28 cellular contexts compared by ENCODE assay signal in the genomic region with DNA sequence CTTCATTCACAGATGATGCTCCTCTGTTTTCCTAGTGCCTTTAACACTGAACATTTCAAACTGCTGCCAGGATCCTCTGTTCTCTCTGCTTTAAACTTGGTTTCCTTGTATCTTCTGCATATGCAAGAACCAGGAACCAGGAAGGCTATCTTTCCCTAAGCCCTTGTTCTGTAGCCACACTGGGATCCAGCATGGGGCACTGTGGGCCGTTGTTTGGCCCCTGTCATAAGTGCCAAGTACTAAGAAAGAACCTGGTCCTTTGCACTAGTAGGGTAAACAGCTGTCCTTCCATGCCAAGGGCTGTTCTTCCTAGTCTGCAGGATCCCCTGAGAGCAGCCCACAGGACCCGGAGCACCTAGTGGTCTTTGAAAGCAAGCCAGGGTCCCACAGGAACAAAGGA. TPM values are rescaled to one million over a fixed set of nuclear protein-coding genes. Genes with fewer than 3 reads are reported as not detected.
DNase-seq lines count a peak whose midpoint lies in the region; ATAC-seq and TF ChIP-seq lines count a peak whose summit lies in the region.
"Had no signal": no experiment of that assay in that cellular context is flagged by ENCODE, and none has a peak within 500 bp of the region (broad histone marks: within the 10 kb centered on the region; RNA-seq: fewer than 3 reads in every experiment).

No MANE protein-coding gene starts in this region.

- H3K18ac ChIP-seq in mesenchymal stem cell (ENCODE audit: low read depth in 1 of 2, low read length in 2 of 2) = peak overlapping the region in 1 of 2 experiments; percentile 45

- H2BK12ac ChIP-seq in mesenchymal stem cell (ENCODE audit: low read length in 2 of 2) = no peak overlapping the region

- H3K4me2 ChIP-seq in mesenchymal stem cell (ENCODE audit: low read length, poor library complexity, severe bottlenecking) = no peak overlapping the region

- no peak overlapping the region for H2BK5ac ChIP-seq in mesenchymal stem cell (ENCODE audit: low read depth, low read length, poor library complexity, severe bottlenecking)

- H3K14ac ChIP-seq in mesenchymal stem cell (ENCODE audit: low read length in 2 of 2) = no peak overlapping the region

- H3K4ac ChIP-seq in mesenchymal stem cell (ENCODE audit: low read depth in 1 of 2, low read length in 2 of 2) = no peak overlapping the region

- TF ChIP-seq EP300 in transverse colon (IDR thresholded peaks at IDR 0.05; ENCODE audit: low read depth) = no peak

- H3K9ac ChIP-seq in mesenchymal stem cell (ENCODE audit: low read length) = no peak overlapping the region

- H3K23ac ChIP-seq in mesenchymal stem cell (ENCODE audit: low read length in 2 of 2) = no peak overlapping the region

- ATAC-seq in Right ventricle myocardium superior (ENCODE audit: poor library complexity) (peak; percentile 32), GM19463 (IDR thresholded peaks at IDR 0.05; ENCODE audit: unreplicated experiment) (no peak)
- ATAC-seq: natural killer cell; stimulated activated naive CD8-positive, alpha-beta T cell treated with anti-CD3 and anti-CD28 coated beads, Interleukin-15, Interleukin-2, amounts not matched to agents 100 U/mL and 50 U/mL, for 24 hours had no signal

- H3K4me1 ChIP-seq in right atrium auricular region = peaks cover 0 to 50% of the 10 kb centered on the region in 2 donors
- peaks cover 4 to 40% (median 14%) of the 10 kb centered on the region in 4 donors for H3K4me1 ChIP-seq in transverse colon
- peaks cover 24% of the 10 kb centered on the region for H3K4me1 ChIP-seq in mesenchymal stem cell (ENCODE audit: control insufficient read depth, insufficient read depth, low read depth, low read length)

- H2BK15ac ChIP-seq in mesenchymal stem cell (ENCODE audit: low read depth, poor library complexity, severe bottlenecking) = no peak overlapping the region

- WGBS in transverse colon (ENCODE audit: low coverage in 1 of 2), 2 donors = 40 to 75% methylated on average over 1 to 2 of the region's 2 CpGs
- WGBS in mesenchymal stem cell = 91% methylated on average over 2 of the region's 2 CpGs

- no peak for TF ChIP-seq POLR2A in transverse colon (IDR thresholded peaks at IDR 0.05)

- H3K36me3 Mint-ChIP-seq in endothelial cell (ENCODE audit: low read depth, unreplicated experiment) = peaks cover 11% of the 10 kb centered on the region
- H3K36me3 Mint-ChIP-seq: natural killer cell had no signal

- peaks cover 12% of the 10 kb centered on the region for H3K27me3 Mint-ChIP-seq in endothelial cell (ENCODE audit: unreplicated experiment)
- H3K27me3 Mint-ChIP-seq: activated T-cell treated with anti-CD3 and anti-CD28 coated beads, Interleukin-2, amount 50 U/mL, for 24 hours had no signal

- H4K8ac ChIP-seq in mesenchymal stem cell (ENCODE audit: low read length) = no peak overlapping the region

- peaks cover 74% of the 10 kb centered on the region for H3K4me1 Mint-ChIP-seq in endothelial cell (ENCODE audit: unreplicated experiment)
- H3K4me1 Mint-ChIP-seq: natural killer cell had no signal

- H4K91ac ChIP-seq in mesenchymal stem cell (ENCODE audit: low read length) = no peak overlapping the region

- H3K9me3 Mint-ChIP-seq in endothelial cell (ENCODE audit: unreplicated experiment) = no peaks in the 10 kb centered on the region
- H3K9me3 Mint-ChIP-seq: activated T-cell treated with anti-CD3 and anti-CD28 coated beads, Interleukin-2, amount 50 U/mL, for 24 hours; natural killer cell had no signal

- TF ChIP-seq CTCF in right atrium auricular region (IDR thresholded peaks at IDR 0.05) (peak in 1 of 2 donors; percentile 29), endothelial cell (IDR thresholded peaks at IDR 0.05; ENCODE audit: unreplicated experiment) (no peak), transverse colon (IDR thresholded peaks at IDR 0.05) (no peak)

- no peak overlapping the region for H3K27ac ChIP-seq in right atrium auricular region
- H3K27ac ChIP-seq in transverse colon = peak overlapping the region in 3 of 4 donors; percentile 41 to 61 (median 60)
- H3K27ac ChIP-seq in mesenchymal stem cell (ENCODE audit: low read length, poor library complexity, severe bottlenecking) = no peak overlapping the region
- H3K27ac ChIP-seq: 22Rv1, Peyer's patch, SJSA1, tibial artery had no signal

- H3K9me3 ChIP-seq in right atrium auricular region (no peaks in the 10 kb centered on the region), transverse colon (no peaks in the 10 kb centered on the region), mesenchymal stem cell (ENCODE audit: control insufficient read depth, low read length) (no peaks in the 10 kb centered on the region)
- H3K9me3 ChIP-seq: adrenal gland, Peyer's patch, SJSA1, tibial artery had no signal

- no peak overlapping the region for H2AK5ac ChIP-seq in mesenchymal stem cell (ENCODE audit: low read length, severe bottlenecking)

- DNase-seq in Right ventricle myocardium superior = no peak
- DNase-seq in right atrium auricular region (ENCODE audit: low spot score) = no peak
- DNase-seq in endothelial cell (ENCODE audit: low spot score) = no peak
- peak; percentile 56 for DNase-seq in midbrain (lab: John Stamatoyannopoulos, UW)
- no peak for DNase-seq in transverse colon
- DNase-seq in mesenchymal stem cell = no peak
- no peak for DNase-seq in germinal center (ENCODE audit: low spot score)
- DNase-seq: activated CD4-positive, alpha-beta T cell treated with anti-CD3 and anti-CD28 coated beads for 1 hour; activated naive CD4-positive, alpha-beta T cell; activated T-cell treated with anti-CD3 and anti-CD28 coated beads, Interleukin-2, amount 50 U/mL, for 24 hours; adrenal gland; AML-193; DMS79; GF-D8; Karpas-422; mesendoderm; natural killer cell; NCI-H1048; NCI-H1930; NCI-H526; Peyer's patch; stimulated activated naive CD8-positive, alpha-beta T cell treated with anti-CD3 and anti-CD28 coated beads, Interleukin-15, Interleukin-2, amounts not matched to agents 100 U/mL and 50 U/mL, for 24 hours; T-helper 1 cell; tibial artery had no signal

- H3K79me1 ChIP-seq in mesenchymal stem cell (replicated peaks; ENCODE audit: low read length, poor library complexity, severe bottlenecking) = peaks cover 11% of the 10 kb centered on the region

- no peaks in the 10 kb centered on the region for H3K27me3 ChIP-seq in right atrium auricular region
- H3K27me3 ChIP-seq in transverse colon = no peaks in the 10 kb centered on the region
- H3K27me3 ChIP-seq in mesenchymal stem cell (ENCODE audit: control insufficient read depth in 1 of 2, insufficient read depth in 1 of 2, low read length in 2 of 2) = no peaks in the 10 kb centered on the region
- H3K27me3 ChIP-seq: adrenal gland, Peyer's patch, SJSA1, tibial artery had no signal

- H3K27ac Mint-ChIP-seq in endothelial cell (ENCODE audit: unreplicated experiment) = peak overlapping the region; percentile 36
- H3K27ac Mint-ChIP-seq: activated T-cell treated with anti-CD3 and anti-CD28 coated beads, Interleukin-2, amount 50 U/mL, for 24 hours; natural killer cell had no signal

- no peak overlapping the region for H2AFZ ChIP-seq in mesenchymal stem cell (ENCODE audit: low read depth, low read length)

- H3K36me3 ChIP-seq in right atrium auricular region = peaks cover 18% of the 10 kb centered on the region
- no peaks in the 10 kb centered on the region for H3K36me3 ChIP-seq in transverse colon
- peaks cover 42 to 53% of the 10 kb centered on the region in 2 experiments for H3K36me3 ChIP-seq in mesenchymal stem cell (ENCODE audit: control insufficient read depth in 1 of 2, insufficient read depth in 2 of 2, low read depth in 1 of 2, low read length in 2 of 2)

- intact Hi-C loops in Right ventricle myocardium superior (cut with DNase I) (no loop called here), transverse colon (cut with DNase I; ENCODE audit: low total_unique reads) (no loop called here)

- H3K4me3 ChIP-seq in right atrium auricular region = no peak overlapping the region
- no peak overlapping the region for H3K4me3 ChIP-seq in transverse colon
- no peak overlapping the region for H3K4me3 ChIP-seq in mesenchymal stem cell (ENCODE audit: insufficient read depth in 1 of 2, low read depth in 1 of 2, low read length in 2 of 2)
- H3K4me3 ChIP-seq: adrenal gland, coronary artery, Peyer's patch, SJSA1, tibial artery had no signal

- H3K4me3 Mint-ChIP-seq in endothelial cell (ENCODE audit: unreplicated experiment) = peak overlapping the region; percentile 65
- H3K4me3 Mint-ChIP-seq: activated T-cell treated with anti-CD3 and anti-CD28 coated beads, Interleukin-2, amount 50 U/mL, for 24 hours; natural killer cell had no signal

- in situ Hi-C loops in transverse colon (cut with MboI; ENCODE audit: low pct_ligation_motif_present in 1 of 4, low pct_unique_long_range_greater_than_20kb in 1 of 4, low sequenced_read_pairs in 3 of 4) = loop anchor here in 1 of 4 donors (25.0 kb wide), 1 partner anchor 208 kb away; the partner anchor contains the start of gene NFKB2

- no peak overlapping the region for H2BK120ac ChIP-seq in mesenchymal stem cell (ENCODE audit: low read depth, low read length)

RNA-seq across cellular contexts. Expression of gene TRIM8, which starts 49.0 kb away (rescaled TPM):
- total RNA-seq in Right ventricle myocardium superior = 103 TPM
- total RNA-seq in right atrium auricular region = 100 to 1,000 TPM; 106 to 125 TPM
- total RNA-seq in endothelial cell (ENCODE audit: unreplicated experiment) = 219 TPM
- 100 to 1,000 TPM in 1 of 4 donors, 10 to 100 TPM in 3; 59.1 to 108 (median 66.8) TPM for total RNA-seq in transverse colon
- 113 TPM for polyA plus RNA-seq in mesenchymal stem cell (2013, experiment 1 of 2)
- polyA plus RNA-seq in mesenchymal stem cell (2013, experiment 2 of 2) = 115 TPM

Comparison
In these comparisons a context has a peak if more than half of its experiments do, and no peak if none do; other contexts are left out.
1. H3K27ac ChIP-seq: peak in transverse colon (3 of 4); none in right atrium auricular region (0 of 2) and mesenchymal stem cell (single experiment).